Comparison of ENCODE assay signal across 2 cellular contexts in genomic region chr22:19892925-19893324, GRCh38.
TF ChIP-seq lines count a peak whose summit lies in the region.

No MANE protein-coding gene starts in this region.

TF ChIP-seq in GM23338, 12 proteins besides CTCF, POLR2A, EP300 and RAD21:
- TF ChIP-seq ETS1 (IDR thresholded peaks at IDR 0.05) (no peak), ZNF114 (CRISPR knock-in tag; IDR thresholded peaks at IDR 0.05) (no peak), CREB1 (CRISPR knock-in tag; IDR thresholded peaks at IDR 0.05; ENCODE audit: low read depth) (no peak), EZH2 (IDR thresholded peaks at IDR 0.05; ENCODE audit: low read depth, unreplicated experiment) (no peak), ZNF462 (CRISPR knock-in tag; IDR thresholded peaks at IDR 0.05) (no peak), ZNF331 (CRISPR knock-in tag; IDR thresholded peaks at IDR 0.05; ENCODE audit: low read depth) (no peak), STAT1 (IDR thresholded peaks at IDR 0.05; ENCODE audit: unreplicated experiment) (no peak), NANOG (IDR thresholded peaks at IDR 0.05; ENCODE audit: borderline replicate concordance) (no peak), POLR2AphosphoS5 (IDR thresholded peaks at IDR 0.05; ENCODE audit: low read depth) (no peak), EZH2phosphoT487 (IDR thresholded peaks at IDR 0.05; ENCODE audit: unreplicated experiment) (no peak), REST (IDR thresholded peaks at IDR 0.05; ENCODE audit: unreplicated experiment) (no peak), JUNB (IDR thresholded peaks at IDR 0.05; ENCODE audit: unreplicated experiment) (no peak)

TF ChIP-seq in endothelial cell of umbilical vein, 7 proteins besides CTCF, POLR2A, EP300 and RAD21:
- TF ChIP-seq POLR2AphosphoS5 (IDR thresholded peaks at IDR 0.05; ENCODE audit: insufficient read depth, low read depth, low read length) (no peak), GATA2 (IDR thresholded peaks at IDR 0.05; ENCODE audit: insufficient read depth, insufficient read length, low read depth, low read length) (no peak), EZH2 (IDR thresholded peaks at IDR 0.05; ENCODE audit: borderline replicate concordance, low read depth, low read length, severe bottlenecking) (no peak), JUN (IDR thresholded peaks at IDR 0.05; ENCODE audit: borderline replicate concordance, insufficient read depth, insufficient read length, low read depth) (no peak), MAX (IDR thresholded peaks at IDR 0.05; ENCODE audit: insufficient read depth, insufficient read length) (no peak), FOS (IDR thresholded peaks at IDR 0.05; ENCODE audit: borderline replicate concordance, insufficient read depth, low read length) (no peak), MYC (IDR thresholded peaks at IDR 0.05; ENCODE audit: low read depth, low read length) (no peak)
